17 cellular contexts compared by ENCODE assay signal in the genomic region with DNA sequence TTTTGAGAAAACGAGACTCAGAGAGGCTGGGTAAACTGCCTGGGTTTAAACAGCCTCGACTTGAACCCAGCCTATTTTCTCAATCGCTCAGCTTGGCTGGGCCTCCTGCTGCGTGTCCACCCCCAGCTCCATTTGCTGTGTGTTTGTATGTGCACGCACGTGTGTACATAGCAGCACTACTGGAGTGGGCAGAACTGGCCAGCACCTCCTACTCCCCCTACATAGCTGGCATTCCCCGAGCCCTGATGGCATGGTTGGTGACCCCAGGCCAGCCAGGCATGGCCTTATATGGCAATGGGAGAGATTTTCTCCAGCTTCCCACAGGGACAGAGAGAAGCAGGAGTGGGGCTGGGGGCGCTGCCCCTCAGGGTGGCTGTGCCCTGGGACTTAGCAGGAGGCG. TPM values are rescaled to one million over a fixed set of nuclear protein-coding genes. Genes with fewer than 3 reads are reported as not detected.
A peak's percentile ranks its signal among the peaks of the same experiment; 100 is the strongest.
DNase-seq lines count a peak whose midpoint lies in the region; ATAC-seq and TF ChIP-seq lines count a peak whose summit lies in the region.
"Had no signal": no experiment of that assay in that cellular context is flagged by ENCODE, and none has a peak within 500 bp of the region (broad histone marks: within the 10 kb centered on the region; RNA-seq: fewer than 3 reads in every experiment).

No MANE protein-coding gene starts in this region.

- H3K36me3 Mint-ChIP-seq in endothelial cell (ENCODE audit: low read depth, unreplicated experiment), result peaks cover 4% of the 10 kb centered on the region
- H3K36me3 Mint-ChIP-seq: naive B cell had no signal

- H3K9ac ChIP-seq in NT2/D1 (ENCODE audit: insufficient read length, low read depth), result peak overlapping the region; percentile 61

- no peak overlapping the region for H3K27ac Mint-ChIP-seq in endothelial cell (ENCODE audit: unreplicated experiment)
- H3K27ac Mint-ChIP-seq: stimulated activated naive CD8-positive, alpha-beta T cell treated with anti-CD3 and anti-CD28 coated beads, Interleukin-15, Interleukin-2, amounts not matched to agents 100 ng/mL and 50 ng/mL, for 24 hours had no signal

- H3K27me3 Mint-ChIP-seq in endothelial cell (ENCODE audit: unreplicated experiment), result peaks cover 11% of the 10 kb centered on the region

- H3K4me3 Mint-ChIP-seq in endothelial cell (ENCODE audit: unreplicated experiment), result no peak overlapping the region
- H3K4me3 Mint-ChIP-seq: stimulated activated naive CD8-positive, alpha-beta T cell treated with anti-CD3 and anti-CD28 coated beads, Interleukin-15, Interleukin-2, amounts not matched to agents 100 ng/mL and 50 ng/mL, for 24 hours had no signal

- DNase-seq in EH (ENCODE audit: low read depth), result peak; percentile 51
- DNase-seq in NT2/D1 (ENCODE audit: low read depth, low spot score), result no peak
- peak; percentile 79 for DNase-seq in islet precursor cell
- peak; percentile 88 for DNase-seq in renal cortical epithelial cell (ENCODE audit: low read depth)
- no peak for DNase-seq in left lobe of liver (ENCODE audit: low spot score)
- no peak for DNase-seq in activated CD4-positive, CD25-positive, alpha-beta regulatory T cell (lab: John Stamatoyannopoulos, UW)
- no peak for DNase-seq in endothelial cell (ENCODE audit: low spot score)
- DNase-seq: activated CD8-positive, alpha-beta memory T cell treated with anti-CD3 and anti-CD28 coated beads, Interleukin-2, amount 50 U/mL, for 4 hours; activated naive CD4-positive, alpha-beta T cell; left ventricle myocardium superior; MG63; naive B cell; NCI-H1694 treated with DMSO at 0.1 percent for 48 hours; NCI-H345 had no signal

- no peaks in the 10 kb centered on the region for H3K27me3 ChIP-seq in NT2/D1 (ENCODE audit: insufficient read depth, insufficient read length)
- H3K27me3 ChIP-seq: MG63 had no signal

- no peaks in the 10 kb centered on the region for H3K9me3 ChIP-seq in NT2/D1 (ENCODE audit: insufficient read depth, low read length)
- H3K9me3 ChIP-seq: esophagus muscularis mucosa, MG63 had no signal

- no peak for TF ChIP-seq CTCF in endothelial cell (IDR thresholded peaks at IDR 0.05; ENCODE audit: unreplicated experiment)

- ATAC-seq in left lobe of liver, result no peak
- ATAC-seq in GM19023 (IDR thresholded peaks at IDR 0.05; ENCODE audit: unreplicated experiment), result no peak
- ATAC-seq: left ventricle myocardium superior had no signal

- peaks cover 11% of the 10 kb centered on the region for H3K4me1 Mint-ChIP-seq in endothelial cell (ENCODE audit: unreplicated experiment)

- H3K9me3 Mint-ChIP-seq in endothelial cell (ENCODE audit: unreplicated experiment), result no peaks in the 10 kb centered on the region
- H3K9me3 Mint-ChIP-seq: stimulated activated naive CD8-positive, alpha-beta T cell treated with anti-CD3 and anti-CD28 coated beads, Interleukin-15, Interleukin-2, amounts not matched to agents 100 ng/mL and 50 ng/mL, for 24 hours had no signal

- H3K4me1 ChIP-seq in NT2/D1 (ENCODE audit: insufficient read depth, insufficient read length), result peaks cover 44% of the 10 kb centered on the region

- peaks cover 55% of the 10 kb centered on the region for H3K36me3 ChIP-seq in NT2/D1 (ENCODE audit: insufficient read depth, insufficient read length, low read length)
- H3K36me3 ChIP-seq: MG63 had no signal

- no peak overlapping the region for H3K4me3 ChIP-seq in NT2/D1 (ENCODE audit: insufficient read length, low read depth)
- H3K4me3 ChIP-seq: esophagus muscularis mucosa, MG63 had no signal

RNA-seq across cellular contexts. Expression of gene AIF1L, which starts 4.1 kb away (rescaled TPM):
- total RNA-seq in renal cortical epithelial cell (322 and 450 TPM in 2 replicates), left lobe of liver (0.83 TPM), endothelial cell (ENCODE audit: unreplicated experiment) (16.3 TPM)

RNA-seq across cellular contexts. Expression of gene NUP214, which starts 24.9 kb away (rescaled TPM):
- 11.5 and 40.6 TPM in 2 replicates for total RNA-seq in renal cortical epithelial cell
- total RNA-seq in left lobe of liver, result 21.9 TPM
- 60.8 TPM for total RNA-seq in endothelial cell (ENCODE audit: unreplicated experiment)

Comparison
In these comparisons a context has a peak if more than half of its experiments do, and no peak if none do; other contexts are left out.
1. DNase-seq: peak in EH (single experiment), islet precursor cell (single experiment) and renal cortical epithelial cell (single experiment); none in NT2/D1 (single experiment), left lobe of liver (single experiment), activated CD4-positive, CD25-positive, alpha-beta regulatory T cell (0 of 4) and endothelial cell (single experiment).
2. RNA of gene AIF1L, which starts 4.1 kb away (total RNA-seq): 322 to 450 TPM in renal cortical epithelial cell; 16.3 TPM in endothelial cell (single experiment) and 0.83 TPM in left lobe of liver (single experiment); every median in the first group is over 10 times any median in the second.